In genomic region chr11:74546752-74547151, GRCh38 we compare ENCODE assay signal across 1 cellular context.
TF ChIP-seq lines count a peak whose summit lies in the region.

No MANE protein-coding gene starts in this region.

TF ChIP-seq in HepG2, 621 proteins besides CTCF, POLR2A, EP300 and RAD21:
- TF ChIP-seq ATF4 (CRISPR knock-in tag; IDR thresholded peaks at IDR 0.05): no peak
